In the genomic region with DNA sequence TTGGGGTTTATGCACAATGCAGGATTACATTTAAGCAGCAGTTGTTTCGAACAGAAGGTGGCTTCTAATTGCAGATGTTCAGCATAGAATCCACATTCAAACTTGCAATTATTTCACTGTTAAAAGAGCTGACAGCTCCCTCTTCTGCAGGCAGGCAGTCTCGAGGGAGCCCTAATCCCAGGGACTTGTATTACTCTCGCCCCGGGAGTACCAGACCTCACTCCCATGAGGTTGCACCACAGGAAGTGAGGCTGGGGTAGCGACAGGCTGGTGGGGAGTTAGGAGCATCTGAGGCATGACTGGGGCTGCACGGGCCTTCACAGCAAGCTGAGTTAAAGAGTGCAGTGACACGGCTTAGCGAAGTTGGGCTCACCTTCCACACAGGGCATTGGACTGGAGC, we compare ENCODE assay signal across 18 cellular contexts.
DNase-seq lines count a peak whose midpoint lies in the region; ATAC-seq and TF ChIP-seq lines count a peak whose summit lies in the region.
"Had no signal": no experiment of that assay in that cellular context is flagged by ENCODE, and none has a peak within 500 bp of the region (broad histone marks: within the 10 kb centered on the region; RNA-seq: fewer than 3 reads in every experiment).

No MANE protein-coding gene starts in this region.

- TF ChIP-seq CTCF in GM23338 (conservative IDR thresholded peaks at IDR 0.05; ENCODE audit: low read depth in 2 of 2) (no peak), WERI-Rb-1 (IDR thresholded peaks at IDR 0.05; ENCODE audit: low read depth, low read length) (no peak), nephron progenitor cell (IDR thresholded peaks at IDR 0.05) (no peak), tibial artery (IDR thresholded peaks at IDR 0.05) (no peak)

- H3K27me3 Mint-ChIP-seq in GM23338 (ENCODE audit: insufficient read depth, low read depth, poor library complexity) (peaks cover 6% of the 10 kb centered on the region), nephron progenitor cell (ENCODE audit: low read depth, poor library complexity) (peaks cover 13% of the 10 kb centered on the region)
- H3K27me3 Mint-ChIP-seq: IgD-negative memory B cell had no signal

- no peak overlapping the region for H3K4me3 Mint-ChIP-seq in GM23338
- H3K4me3 Mint-ChIP-seq in nephron progenitor cell, result no peak overlapping the region
- H3K4me3 Mint-ChIP-seq: CD4-positive, alpha-beta T cell; IgD-negative memory B cell had no signal

- H3K9me3 Mint-ChIP-seq in GM23338 (no peaks in the 10 kb centered on the region), nephron progenitor cell (no peaks in the 10 kb centered on the region)
- H3K9me3 Mint-ChIP-seq: CD4-positive, alpha-beta T cell had no signal

- peaks cover 33% of the 10 kb centered on the region for H3K4me1 ChIP-seq in BLaER1
- no peaks in the 10 kb centered on the region for H3K4me1 ChIP-seq in GM23338 (ENCODE audit: insufficient read depth)
- no peaks in the 10 kb centered on the region for H3K4me1 ChIP-seq in tibial artery

- no peak overlapping the region for H2AFZ ChIP-seq in GM23338

- peaks cover 52% of the 10 kb centered on the region; the same call in 1 of the 2 replicates for H4K20me1 ChIP-seq in BLaER1
- no peaks in the 10 kb centered on the region for H4K20me1 ChIP-seq in GM23338 (replicated peaks; ENCODE audit: insufficient read depth)

- intact Hi-C loops in tibial artery (cut with DNase I; ENCODE audit: low total_unique reads), result no loop called here

- no peaks in the 10 kb centered on the region for H3F3A ChIP-seq in GM23338 (replicated peaks; ENCODE audit: low read depth)

- H3K9me2 ChIP-seq in GM23338 (ENCODE audit: insufficient read depth), result no peaks in the 10 kb centered on the region

- H3K79me2 ChIP-seq in GM23338 (replicated peaks; ENCODE audit: insufficient read depth), result no peaks in the 10 kb centered on the region

- H3K27me3 ChIP-seq in BLaER1 (peaks cover 90% of the 10 kb centered on the region), GM23338 (ENCODE audit: insufficient read depth) (no peaks in the 10 kb centered on the region), WERI-Rb-1 (ENCODE audit: insufficient read depth, low read depth, severe bottlenecking) (no peaks in the 10 kb centered on the region), tibial artery (peaks cover 0 to 5% of the 10 kb centered on the region in 2 donors)

- ATAC-seq in GM23338 (peak; percentile 58), HG03571 (IDR thresholded peaks at IDR 0.05; ENCODE audit: unreplicated experiment) (no peak)
- ATAC-seq: HCT116 had no signal

- no peak overlapping the region for H3K4me3 ChIP-seq in BLaER1
- no peak overlapping the region for H3K4me3 ChIP-seq in GM23338
- no peak overlapping the region for H3K4me3 ChIP-seq in WERI-Rb-1 (ENCODE audit: low read depth, low read length)
- H3K4me3 ChIP-seq in tibial artery, result no peak overlapping the region

- H3K27ac Mint-ChIP-seq in GM23338 (peak overlapping the region; percentile 33; the same call in 1 of the 2 replicates), nephron progenitor cell (no peak overlapping the region)
- H3K27ac Mint-ChIP-seq: CD4-positive, alpha-beta T cell; IgD-negative memory B cell had no signal

- H3K9me3 ChIP-seq in BLaER1 (no peaks in the 10 kb centered on the region), WERI-Rb-1 (ENCODE audit: severe bottlenecking) (no peaks in the 10 kb centered on the region), tibial artery (no peaks in the 10 kb centered on the region)

- H3K4me1 Mint-ChIP-seq in GM23338 (peaks cover 14% of the 10 kb centered on the region), nephron progenitor cell (peaks cover 12% of the 10 kb centered on the region)
- H3K4me1 Mint-ChIP-seq: IgD-negative memory B cell had no signal

- no peak overlapping the region for H3K9ac ChIP-seq in BLaER1

- H3K36me3 Mint-ChIP-seq in GM23338 (ENCODE audit: low read depth) (no peaks in the 10 kb centered on the region), nephron progenitor cell (ENCODE audit: low read depth) (no peaks in the 10 kb centered on the region)
- H3K36me3 Mint-ChIP-seq: IgD-negative memory B cell had no signal

- H3K4me2 ChIP-seq in BLaER1, result peak overlapping the region; percentile 55
- H3K4me2 ChIP-seq in GM23338, result no peak overlapping the region

- no peak overlapping the region for H3K27ac ChIP-seq in BLaER1
- no peak overlapping the region for H3K27ac ChIP-seq in GM23338 (ENCODE audit: low read depth)
- no peak overlapping the region for H3K27ac ChIP-seq in WERI-Rb-1
- H3K27ac ChIP-seq in tibial artery, result no peak overlapping the region

- H3K36me3 ChIP-seq in BLaER1 (no peaks in the 10 kb centered on the region), GM23338 (ENCODE audit: insufficient read depth) (no peaks in the 10 kb centered on the region), WERI-Rb-1 (no peaks in the 10 kb centered on the region), tibial artery (no peaks in the 10 kb centered on the region)

- DNase-seq in GM23338 (ENCODE audit: low spot score), result no peak
- peak; percentile 22 for DNase-seq in WERI-Rb-1
- DNase-seq in nephron progenitor cell, result peak; percentile 18
- DNase-seq in AML-193 (lab: John Stamatoyannopoulos, UW), result no peak
- DNase-seq in tibial artery, result no peak
- no peak for DNase-seq in middle frontal gyrus (ENCODE audit: extremely low spot score, low spot score)
- DNase-seq: C1 segment of cervical spinal cord; Calu3; CD4-positive, alpha-beta T cell; DMS 273 treated with DMSO at 0.1 percent for 48 hours; DMS79 treated with DMSO at 0.1 percent for 48 hours; EL; GOT3; KG1 had no signal

TF ChIP-seq in GM23338, 12 proteins besides CTCF, POLR2A, EP300 and RAD21:
- TF ChIP-seq, protein P1, sequence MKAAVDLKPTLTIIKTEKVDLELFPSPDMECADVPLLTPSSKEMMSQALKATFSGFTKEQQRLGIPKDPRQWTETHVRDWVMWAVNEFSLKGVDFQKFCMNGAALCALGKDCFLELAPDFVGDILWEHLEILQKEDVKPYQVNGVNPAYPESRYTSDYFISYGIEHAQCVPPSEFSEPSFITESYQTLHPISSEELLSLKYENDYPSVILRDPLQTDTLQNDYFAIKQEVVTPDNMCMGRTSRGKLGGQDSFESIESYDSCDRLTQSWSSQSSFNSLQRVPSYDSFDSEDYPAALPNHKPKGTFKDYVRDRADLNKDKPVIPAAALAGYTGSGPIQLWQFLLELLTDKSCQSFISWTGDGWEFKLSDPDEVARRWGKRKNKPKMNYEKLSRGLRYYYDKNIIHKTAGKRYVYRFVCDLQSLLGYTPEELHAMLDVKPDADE (IDR thresholded peaks at IDR 0.05), result no peak
- TF ChIP-seq POLR2AphosphoS5 (IDR thresholded peaks at IDR 0.05; ENCODE audit: low read depth) (no peak), JUNB (IDR thresholded peaks at IDR 0.05; ENCODE audit: unreplicated experiment) (no peak), CREB1 (CRISPR knock-in tag; IDR thresholded peaks at IDR 0.05; ENCODE audit: low read depth) (no peak), ZNF331 (CRISPR knock-in tag; IDR thresholded peaks at IDR 0.05; ENCODE audit: low read depth) (no peak)

Comparison
In these comparisons a context has a peak if more than half of its experiments do, and no peak if none do; other contexts are left out.
1. DNase-seq: peak in WERI-Rb-1 (single experiment) and nephron progenitor cell (single experiment); none in GM23338 (single experiment), AML-193 (0 of 2), tibial artery (0 of 2) and middle frontal gyrus (single experiment).